13 cellular contexts compared by ENCODE assay signal in genomic region chr9:110936719-110937452, GRCh38.
DNase-seq lines count a peak whose midpoint lies in the region; ATAC-seq, FAIRE-seq and TF ChIP-seq lines count a peak whose summit lies in the region.
"Had no signal": no experiment of that assay in that cellular context is flagged by ENCODE, and none has a peak within 500 bp of the region (broad histone marks: within the 10 kb centered on the region; RNA-seq: fewer than 3 reads in every experiment).

No MANE protein-coding gene starts in this region.

- H3K79me2 ChIP-seq in HepG2 (ENCODE audit: insufficient read depth, low read length) = no peaks in the 10 kb centered on the region

- WGBS in HepG2 (ENCODE audit: low lambda C conversion rate) = 2% methylated on average over 3 of the region's 3 CpGs

- H3K4me3 ChIP-seq in HepG2 (replicated peaks in 1 of 3; ENCODE audit: insufficient read depth in 1 of 3, low read depth in 2 of 3, low read length in 3 of 3) = no peak overlapping the region
- H3K4me3 ChIP-seq: heart left ventricle had no signal

- H3K9me3 Mint-ChIP-seq in activated T-cell treated with anti-CD3 and anti-CD28 coated beads, Interleukin-2, amount 50 U/mL, for 72 hours = peaks cover under 1 to 3% of the 10 kb centered on the region in 2 donors
- H3K9me3 Mint-ChIP-seq in stimulated activated effector memory CD8-positive, alpha-beta T cell treated with anti-CD3 and anti-CD28 coated beads, Interleukin-12 subunit alpha, Interleukin-12 subunit beta, amount 100 ng/mL, for 72 hours = peaks cover 11% of the 10 kb centered on the region
- H3K9me3 Mint-ChIP-seq: brain had no signal

- no peaks in the 10 kb centered on the region for H3K36me3 Mint-ChIP-seq in activated T-cell treated with anti-CD3 and anti-CD28 coated beads, Interleukin-2, amount 50 U/mL, for 72 hours (ENCODE audit: insufficient read depth in 2 of 2)
- no peaks in the 10 kb centered on the region for H3K36me3 Mint-ChIP-seq in stimulated activated effector memory CD8-positive, alpha-beta T cell treated with anti-CD3 and anti-CD28 coated beads, Interleukin-12 subunit alpha, Interleukin-12 subunit beta, amount 100 ng/mL, for 72 hours
- H3K36me3 Mint-ChIP-seq: stimulated activated naive B cell treated with anti-CD40 and anti-IgM and Interleukin-4, amounts not matched to agents 10 μg/mL and 1 μg/mL and 100 μg/mL, for 72 hours had no signal

- no peak overlapping the region for H2AFZ ChIP-seq in HepG2 (ENCODE audit: low read length)

- TF ChIP-seq POLR2A in HepG2 (IDR thresholded peaks at IDR 0.05; ENCODE audit: insufficient read depth in 1 of 2, low read depth in 2 of 2, low read length in 2 of 2) = no peak

- TF ChIP-seq EP300 in HepG2 (IDR thresholded peaks at IDR 0.05; ENCODE audit: low read depth in 2 of 2, low read length in 2 of 2) (no peak), HepG2 (CRISPR knock-in tag; IDR thresholded peaks at IDR 0.05; ENCODE audit: borderline replicate concordance) (no peak)

- no peaks in the 10 kb centered on the region for H3K9me3 ChIP-seq in HepG2 (ENCODE audit: low read length)

- H3K4me1 Mint-ChIP-seq in activated T-cell treated with anti-CD3 and anti-CD28 coated beads, Interleukin-2, amount 50 U/mL, for 72 hours (ENCODE audit: low read depth) = no peaks in the 10 kb centered on the region
- H3K4me1 Mint-ChIP-seq in stimulated activated effector memory CD8-positive, alpha-beta T cell treated with anti-CD3 and anti-CD28 coated beads, Interleukin-12 subunit alpha, Interleukin-12 subunit beta, amount 100 ng/mL, for 72 hours = no peaks in the 10 kb centered on the region

- no peak for ATAC-seq in activated T-cell treated with anti-CD3 and anti-CD28 coated beads, Interleukin-2, amount 50 U/mL, for 72 hours (replicated peaks in 1 of 2)
- no peak for ATAC-seq in HepG2
- ATAC-seq in stimulated activated effector memory CD8-positive, alpha-beta T cell treated with anti-CD3 and anti-CD28 coated beads, Interleukin-12 subunit alpha, Interleukin-12 subunit beta, amount 100 ng/mL, for 72 hours = no peak
- ATAC-seq: stimulated activated naive B cell treated with anti-CD40 and anti-IgM and Interleukin-4, amounts not matched to agents 10 μg/mL and 1 μg/mL and 100 μg/mL, for 72 hours had no signal

- H3K4me2 ChIP-seq in HepG2 (ENCODE audit: low read depth, low read length) = no peak overlapping the region

- no peaks in the 10 kb centered on the region for H3K36me3 ChIP-seq in HepG2 (replicated peaks in 1 of 2; ENCODE audit: control insufficient read depth in 1 of 2, insufficient read depth in 2 of 2, low read length in 2 of 2)

- H3K27ac ChIP-seq in caudate nucleus (ENCODE audit: low read depth, low read length) (peak overlapping the region; percentile 67), temporal lobe (ENCODE audit: low read depth, low read length) (peak overlapping the region; percentile 58), HepG2 (ENCODE audit: extremely low read length, insufficient read depth, low read length) (no peak overlapping the region)

- no peak for FAIRE-seq in HepG2 (lab: Jason Lieb, UNC)

- intact Hi-C loops in HepG2 (cut with micrococcal nuclease; ENCODE audit: unreplicated experiment) = no loop called here

- no peak overlapping the region for H3K4me3 Mint-ChIP-seq in activated T-cell treated with anti-CD3 and anti-CD28 coated beads, Interleukin-2, amount 50 U/mL, for 72 hours
- no peak overlapping the region for H3K4me3 Mint-ChIP-seq in stimulated activated effector memory CD8-positive, alpha-beta T cell treated with anti-CD3 and anti-CD28 coated beads, Interleukin-12 subunit alpha, Interleukin-12 subunit beta, amount 100 ng/mL, for 72 hours
- H3K4me3 Mint-ChIP-seq: brain; stimulated activated naive B cell treated with anti-CD40 and anti-IgM and Interleukin-4, amounts not matched to agents 10 μg/mL and 1 μg/mL and 100 μg/mL, for 72 hours; T-helper 1 cell treated with Interleukin-12 subunit alpha and Interleukin-12 subunit beta and Interleukin-4 antibody, amounts not matched to agents 30 μg/mL and 1 μg/mL, for 36 hours had no signal

- DNase-seq in HS-5 (ENCODE audit: low read depth) (peak; percentile 71), caudate nucleus (lab: John Stamatoyannopoulos, UW) (no peak), kidney tubule cell (ENCODE audit: low spot score) (peak; percentile 64), HepG2 (ENCODE audit: low spot score) (no peak), inferior parietal cortex (ENCODE audit: extremely low spot score) (no peak)
- no peak for DNase-seq in activated T-cell treated with anti-CD3 and anti-CD28 coated beads, Interleukin-2, amount 50 U/mL, for 72 hours
- DNase-seq in stimulated activated effector memory CD8-positive, alpha-beta T cell treated with anti-CD3 and anti-CD28 coated beads, Interleukin-12 subunit alpha, Interleukin-12 subunit beta, amount 100 ng/mL, for 72 hours (ENCODE audit: low spot score in 2 of 2) = no peak
- DNase-seq: heart left ventricle; stimulated activated CD4-positive, alpha-beta T cell treated with anti-CD3 and anti-CD28 coated beads, Interleukin-15, amount 100 ng/mL, for 24 hours; stimulated activated naive B cell treated with anti-CD40 and anti-IgM and Interleukin-4, amounts not matched to agents 10 μg/mL and 1 μg/mL and 100 μg/mL, for 72 hours had no signal

- CTCF ChIA-PET in HepG2 (lab: Yijun Ruan, JAX; ENCODE audit: low intra/inter-chr PET ratio, low total read pairs) = no interaction called here

- no peaks in the 10 kb centered on the region for H3K27me3 Mint-ChIP-seq in activated T-cell treated with anti-CD3 and anti-CD28 coated beads, Interleukin-2, amount 50 U/mL, for 72 hours (ENCODE audit: low read depth)
- H3K27me3 Mint-ChIP-seq: brain; stimulated activated naive B cell treated with anti-CD40 and anti-IgM and Interleukin-4, amounts not matched to agents 10 μg/mL and 1 μg/mL and 100 μg/mL, for 72 hours had no signal

- in situ Hi-C loops in HepG2 (cut with HindIII; ENCODE audit: extremely low pct_ligation_motif_present, low pct_unique_long_range_greater_than_20kb) = no loop called here

- TF ChIP-seq CTCF in HepG2 (CRISPR knock-in tag; IDR thresholded peaks at IDR 0.05) = no peak

- no peaks in the 10 kb centered on the region for H3K4me1 ChIP-seq in HepG2 (ENCODE audit: insufficient read depth, low read length)

- H3K27ac Mint-ChIP-seq in activated T-cell treated with anti-CD3 and anti-CD28 coated beads, Interleukin-2, amount 50 U/mL, for 72 hours = no peak overlapping the region
- H3K27ac Mint-ChIP-seq in stimulated activated effector memory CD8-positive, alpha-beta T cell treated with anti-CD3 and anti-CD28 coated beads, Interleukin-12 subunit alpha, Interleukin-12 subunit beta, amount 100 ng/mL, for 72 hours = no peak overlapping the region
- H3K27ac Mint-ChIP-seq: stimulated activated naive B cell treated with anti-CD40 and anti-IgM and Interleukin-4, amounts not matched to agents 10 μg/mL and 1 μg/mL and 100 μg/mL, for 72 hours; T-helper 1 cell treated with Interleukin-12 subunit alpha and Interleukin-12 subunit beta and Interleukin-4 antibody, amounts not matched to agents 30 μg/mL and 1 μg/mL, for 36 hours had no signal

- H3K27me3 ChIP-seq in HepG2 (ENCODE audit: control insufficient read depth in 1 of 2, insufficient read depth in 2 of 2, low read length in 2 of 2) = no peaks in the 10 kb centered on the region
- H3K27me3 ChIP-seq: heart left ventricle had no signal

- no peak overlapping the region for H3K9ac ChIP-seq in HepG2 (ENCODE audit: insufficient read depth, low read depth, low read length)

- no peaks in the 10 kb centered on the region for H4K20me1 ChIP-seq in HepG2 (ENCODE audit: insufficient read depth, low read length)

- POLR2A ChIA-PET in HepG2 (lab: Yijun Ruan, JAX) = no interaction called here

- BruUV-seq in HepG2 (replicated peaks; lab: Mats Ljungman, UMichigan) = no TSS peak

- no peak for TF ChIP-seq RAD21 in HepG2 (CRISPR knock-in tag; IDR thresholded peaks at IDR 0.05)

TF ChIP-seq in HepG2, 621 proteins besides CTCF, POLR2A, EP300 and RAD21 (continues in another document):
- TF ChIP-seq TOPORS (CRISPR knock-in tag; IDR thresholded peaks at IDR 0.05) (no peak), PRMT3 (CRISPR knock-in tag; IDR thresholded peaks at IDR 0.05; ENCODE audit: borderline replicate concordance, low read depth) (no peak), HOXA7 (CRISPR knock-in tag; IDR thresholded peaks at IDR 0.05) (no peak), NR2F6 (IDR thresholded peaks at IDR 0.05) (no peak), NR2F6 (CRISPR knock-in tag; IDR thresholded peaks at IDR 0.05) (no peak), MAF1 (CRISPR knock-in tag; IDR thresholded peaks at IDR 0.05; ENCODE audit: borderline replicate concordance) (no peak), NFE2 (CRISPR knock-in tag; IDR thresholded peaks at IDR 0.05) (no peak), NRL (CRISPR knock-in tag; IDR thresholded peaks at IDR 0.05; ENCODE audit: borderline replicate concordance) (no peak), RBFOX2 (IDR thresholded peaks at IDR 0.05; ENCODE audit: low read depth, low read length) (no peak), ZNF24 (IDR thresholded peaks at IDR 0.05) (no peak), SALL2 (CRISPR knock-in tag; IDR thresholded peaks at IDR 0.05) (no peak), IKZF4 (CRISPR knock-in tag; IDR thresholded peaks at IDR 0.05; ENCODE audit: borderline replicate concordance, low read depth, not compliant biosample characterization) (no peak), TEAD3 (CRISPR knock-in tag; optimal IDR thresholded peaks at IDR 0.05; ENCODE audit: borderline replicate concordance) (no peak), RFX1 (IDR thresholded peaks at IDR 0.05) (no peak), POLR2AphosphoS2 (IDR thresholded peaks at IDR 0.05; ENCODE audit: low read depth, low read length) (no peak), RXRB (CRISPR knock-in tag; IDR thresholded peaks at IDR 0.05; ENCODE audit: borderline replicate concordance) (no peak)
- TF ChIP-seq, protein P1, sequence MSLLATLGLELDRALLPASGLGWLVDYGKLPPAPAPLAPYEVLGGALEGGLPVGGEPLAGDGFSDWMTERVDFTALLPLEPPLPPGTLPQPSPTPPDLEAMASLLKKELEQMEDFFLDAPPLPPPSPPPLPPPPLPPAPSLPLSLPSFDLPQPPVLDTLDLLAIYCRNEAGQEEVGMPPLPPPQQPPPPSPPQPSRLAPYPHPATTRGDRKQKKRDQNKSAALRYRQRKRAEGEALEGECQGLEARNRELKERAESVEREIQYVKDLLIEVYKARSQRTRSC (CRISPR knock-in tag; IDR thresholded peaks at IDR 0.05; ENCODE audit: low read depth) = no peak
- TF ChIP-seq, protein P2, sequence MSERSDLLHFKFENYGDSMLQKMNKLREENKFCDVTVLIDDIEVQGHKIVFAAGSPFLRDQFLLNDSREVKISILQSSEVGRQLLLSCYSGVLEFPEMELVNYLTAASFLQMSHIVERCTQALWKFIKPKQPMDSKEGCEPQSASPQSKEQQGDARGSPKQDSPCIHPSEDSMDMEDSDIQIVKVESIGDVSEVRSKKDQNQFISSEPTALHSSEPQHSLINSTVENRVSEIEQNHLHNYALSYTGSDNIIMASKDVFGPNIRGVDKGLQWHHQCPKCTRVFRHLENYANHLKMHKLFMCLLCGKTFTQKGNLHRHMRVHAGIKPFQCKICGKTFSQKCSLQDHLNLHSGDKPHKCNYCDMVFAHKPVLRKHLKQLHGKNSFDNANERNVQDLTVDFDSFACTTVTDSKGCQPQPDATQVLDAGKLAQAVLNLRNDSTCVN (CRISPR knock-in tag; IDR thresholded peaks at IDR 0.05; ENCODE audit: borderline replicate concordance) = no peak

Comparison
In these comparisons a context has a peak if more than half of its experiments do, and no peak if none do; other contexts are left out.
1. DNase-seq: peak in HS-5 (single experiment) and kidney tubule cell (single experiment); none in caudate nucleus (0 of 61), activated T-cell treated with anti-CD3 and anti-CD28 coated beads, Interleukin-2, amount 50 U/mL, for 72 hours (0 of 2), HepG2 (single experiment), inferior parietal cortex (single experiment) and stimulated activated effector memory CD8-positive, alpha-beta T cell treated with anti-CD3 and anti-CD28 coated beads, Interleukin-12 subunit alpha, Interleukin-12 subunit beta, amount 100 ng/mL, for 72 hours (0 of 2).